8 cellular contexts compared by ENCODE assay signal in genomic region chrX:54659547-54659946, GRCh38.
"Had no signal": no experiment of that assay in that cellular context is flagged by ENCODE, and none has a peak within 500 bp of the region (broad histone marks: within the 10 kb centered on the region; RNA-seq: fewer than 3 reads in every experiment).

No MANE protein-coding gene starts in this region.

- H3K4me3 Mint-ChIP-seq: IgD-negative memory B cell had no signal

- H3K9ac ChIP-seq: GM23248 had no signal

- DNase-seq: GM23248, GOT3, H7, KG1 had no signal

- H3K36me3 Mint-ChIP-seq: IgD-negative memory B cell had no signal

- H3K36me3 ChIP-seq: HAP-1 had no signal

- H3K27ac Mint-ChIP-seq: IgD-negative memory B cell had no signal

- H3K27ac ChIP-seq: GM23248 had no signal

- H3K4me1 ChIP-seq: HAP-1 had no signal

- ATAC-seq: HCT116 had no signal

- H2AFZ ChIP-seq: GM23248 had no signal

- H3K9me3 ChIP-seq: HAP-1 had no signal

- FAIRE-seq: HTR-8/SVneo had no signal

- H3K4me3 ChIP-seq: GM23248, HAP-1 had no signal

- H3K4me1 Mint-ChIP-seq: IgD-negative memory B cell had no signal
